In genomic region chr19:49881672-49882394, GRCh38 we compare ENCODE assay signal across 2 cellular contexts.
TF ChIP-seq lines count a peak whose summit lies in the region.

No MANE protein-coding gene starts in this region.

TF ChIP-seq in SK-N-SH, 30 proteins besides CTCF, POLR2A, EP300 and RAD21 (continued from another document):
- TF ChIP-seq PBX3 (IDR thresholded peaks at IDR 0.05), result peak; percentile 72
- no peak for TF ChIP-seq NFIC (IDR thresholded peaks at IDR 0.05; ENCODE audit: borderline replicate concordance)

TF ChIP-seq in SK-N-SH treated with all-trans-retinoic acid at 6 μM for 48 hours, 23 proteins besides CTCF, POLR2A, EP300 and RAD21 (continued from another document):
- TF ChIP-seq TOX (CRISPR knock-in tag; IDR thresholded peaks at IDR 0.05; ENCODE audit: borderline replicate concordance) (no peak), OSR1 (CRISPR knock-in tag; IDR thresholded peaks at IDR 0.05) (no peak), ZNF565 (CRISPR knock-in tag; conservative IDR thresholded peaks at IDR 0.05; ENCODE audit: low read depth) (no peak), TSHZ2 (CRISPR knock-in tag; IDR thresholded peaks at IDR 0.05) (no peak), ISL1 (CRISPR knock-in tag; IDR thresholded peaks at IDR 0.05) (no peak), ZNF70 (CRISPR knock-in tag; IDR thresholded peaks at IDR 0.05) (no peak), TCF4 (CRISPR knock-in tag; IDR thresholded peaks at IDR 0.05; ENCODE audit: borderline replicate concordance) (no peak)
